ENCODE assay signal across 8 cellular contexts in the genomic region with DNA sequence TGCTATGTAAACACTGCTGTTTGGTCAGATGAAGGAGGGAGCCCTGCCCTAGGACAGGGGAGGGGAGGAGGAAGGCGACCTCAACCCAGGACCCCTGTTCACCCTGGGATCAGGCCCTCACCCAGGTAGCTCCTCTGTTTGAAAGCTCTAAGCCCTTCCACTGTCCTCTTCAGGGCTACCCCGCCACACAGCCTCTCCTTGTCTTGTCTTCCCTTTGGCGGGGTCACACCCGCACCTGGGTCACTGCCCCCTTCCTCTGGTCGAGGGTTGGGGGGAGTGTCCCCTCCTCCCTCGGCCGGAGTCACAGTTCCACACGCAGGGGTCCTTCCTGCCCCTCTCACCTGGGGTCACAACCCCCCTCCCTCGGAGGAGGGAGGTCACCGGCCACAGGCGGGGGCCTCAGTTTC. TPM values are rescaled to one million over a fixed set of nuclear protein-coding genes. Genes with fewer than 3 reads are reported as not detected.
DNase-seq lines count a peak whose midpoint lies in the region; ATAC-seq and TF ChIP-seq lines count a peak whose summit lies in the region.

No MANE protein-coding gene starts in this region.

- no peak for TF ChIP-seq CTCF in neural crest cell (conservative IDR thresholded peaks at IDR 0.05)

- peak overlapping the region; percentile 96 for H3K9ac ChIP-seq in endocrine pancreas (ENCODE audit: control insufficient read depth, insufficient read depth, low read length)

- H3K36me3 Mint-ChIP-seq in neural crest cell (ENCODE audit: low read depth) = no peaks in the 10 kb centered on the region

- peak; percentile 15 for ATAC-seq in GM19467 (IDR thresholded peaks at IDR 0.05; ENCODE audit: unreplicated experiment)

- H3K27me3 Mint-ChIP-seq in neural crest cell (ENCODE audit: low read depth) = no peaks in the 10 kb centered on the region

- DNase-seq in NCI-H69 (lab: John Stamatoyannopoulos, UW) (peak; percentile 47), neural crest cell (ENCODE audit: low read depth, low spot score) (no peak), NCI-H187 (lab: John Stamatoyannopoulos, UW) (no peak), AG08395 (ENCODE audit: low spot score) (no peak), OCI-M1 (lab: John Stamatoyannopoulos, UW) (no peak)
- DNase-seq in activated CD4-positive, alpha-beta T cell treated with anti-CD3 and anti-CD28 coated beads for 4 hours = no peak

- no peaks in the 10 kb centered on the region for H3K9me3 Mint-ChIP-seq in neural crest cell

- H3K36me3 ChIP-seq in endocrine pancreas (ENCODE audit: control insufficient read depth, insufficient read depth, low read length) = no peaks in the 10 kb centered on the region

- H3K4me3 ChIP-seq in endocrine pancreas (ENCODE audit: control insufficient read depth, insufficient read depth, low read length) = no peak overlapping the region

- H3K4me1 ChIP-seq in endocrine pancreas (ENCODE audit: control insufficient read depth, insufficient read depth, low read length) = peaks cover 6% of the 10 kb centered on the region

- H3K4me1 Mint-ChIP-seq in neural crest cell = peaks cover 11% of the 10 kb centered on the region

- H3K9me3 ChIP-seq in endocrine pancreas (ENCODE audit: control insufficient read depth, low read length) = no peaks in the 10 kb centered on the region

- H3K4me3 Mint-ChIP-seq in neural crest cell = peak overlapping the region; percentile 73

- H3K27me3 ChIP-seq in endocrine pancreas (ENCODE audit: control insufficient read depth, insufficient read depth, low read length) = no peaks in the 10 kb centered on the region

- H3K27ac Mint-ChIP-seq in neural crest cell (ENCODE audit: unreplicated experiment) = peak overlapping the region; percentile 57

RNA-seq across cellular contexts. Expression of a gene that starts 0.5 kb away (rescaled TPM):
- 41.8 and 47.0 TPM in 2 replicates for total RNA-seq in neural crest cell

RNA-seq across cellular contexts. Expression of a gene that starts 12.0 kb away (rescaled TPM):
- 176 and 180 TPM in 2 replicates for total RNA-seq in neural crest cell

RNA-seq across cellular contexts. Expression of a gene that starts 13.8 kb away (rescaled TPM):
- total RNA-seq in neural crest cell = 15.4 and 16.6 TPM in 2 replicates

RNA-seq across cellular contexts. Expression of a gene that starts 13.9 kb away (rescaled TPM):
- total RNA-seq in neural crest cell = 172 and 178 TPM in 2 replicates

RNA-seq across cellular contexts. Expression of a gene that starts 21.5 kb away (rescaled TPM):
- 0.35 and 0.50 TPM in 2 replicates for total RNA-seq in neural crest cell
